ENCODE assay signal across 1 cellular context in the genomic region with DNA sequence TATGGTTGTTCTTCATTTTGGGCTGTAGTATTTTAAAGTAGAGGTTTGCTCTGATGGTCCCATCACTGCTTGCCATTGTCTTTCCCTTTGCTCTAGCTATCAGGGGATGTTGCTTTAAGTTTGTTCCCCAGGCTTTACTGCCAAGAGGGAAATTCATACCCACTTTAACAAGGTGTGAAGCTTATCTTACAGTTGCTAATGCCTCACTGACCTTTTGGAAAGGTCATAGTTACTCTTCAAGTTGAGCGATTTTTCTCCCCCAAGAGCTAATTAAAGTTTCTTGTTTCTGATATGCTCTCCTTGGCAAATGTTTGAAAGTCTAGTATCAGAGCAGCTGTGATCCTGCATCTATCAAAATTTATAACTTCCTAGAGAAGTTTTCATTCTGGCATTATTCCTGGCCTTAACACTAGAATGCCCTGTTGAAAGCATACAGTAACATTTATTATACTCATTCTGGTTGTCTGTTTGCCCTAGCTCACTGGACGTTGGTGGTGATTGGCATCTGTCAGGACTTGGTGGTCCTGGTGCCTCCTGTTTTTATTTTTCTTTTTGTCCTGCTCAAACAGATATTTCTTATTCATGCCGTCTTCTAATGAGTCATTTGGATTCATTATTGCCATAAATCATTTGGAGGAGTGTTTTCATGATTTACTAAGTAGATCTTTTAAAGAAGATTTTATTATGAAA.
TF ChIP-seq lines count a peak whose summit lies in the region.

No MANE protein-coding gene starts in this region.

TF ChIP-seq in GM23338, 12 proteins besides CTCF, POLR2A, EP300 and RAD21:
- TF ChIP-seq STAT1 (IDR thresholded peaks at IDR 0.05; ENCODE audit: unreplicated experiment) (no peak), ETS1 (IDR thresholded peaks at IDR 0.05) (no peak), EZH2phosphoT487 (IDR thresholded peaks at IDR 0.05; ENCODE audit: unreplicated experiment) (no peak), ZNF331 (CRISPR knock-in tag; IDR thresholded peaks at IDR 0.05; ENCODE audit: low read depth) (no peak), JUNB (IDR thresholded peaks at IDR 0.05; ENCODE audit: unreplicated experiment) (no peak), EZH2 (IDR thresholded peaks at IDR 0.05; ENCODE audit: low read depth, unreplicated experiment) (no peak)
